Comparison of ENCODE assay signal across 14 cellular contexts in the genomic region with DNA sequence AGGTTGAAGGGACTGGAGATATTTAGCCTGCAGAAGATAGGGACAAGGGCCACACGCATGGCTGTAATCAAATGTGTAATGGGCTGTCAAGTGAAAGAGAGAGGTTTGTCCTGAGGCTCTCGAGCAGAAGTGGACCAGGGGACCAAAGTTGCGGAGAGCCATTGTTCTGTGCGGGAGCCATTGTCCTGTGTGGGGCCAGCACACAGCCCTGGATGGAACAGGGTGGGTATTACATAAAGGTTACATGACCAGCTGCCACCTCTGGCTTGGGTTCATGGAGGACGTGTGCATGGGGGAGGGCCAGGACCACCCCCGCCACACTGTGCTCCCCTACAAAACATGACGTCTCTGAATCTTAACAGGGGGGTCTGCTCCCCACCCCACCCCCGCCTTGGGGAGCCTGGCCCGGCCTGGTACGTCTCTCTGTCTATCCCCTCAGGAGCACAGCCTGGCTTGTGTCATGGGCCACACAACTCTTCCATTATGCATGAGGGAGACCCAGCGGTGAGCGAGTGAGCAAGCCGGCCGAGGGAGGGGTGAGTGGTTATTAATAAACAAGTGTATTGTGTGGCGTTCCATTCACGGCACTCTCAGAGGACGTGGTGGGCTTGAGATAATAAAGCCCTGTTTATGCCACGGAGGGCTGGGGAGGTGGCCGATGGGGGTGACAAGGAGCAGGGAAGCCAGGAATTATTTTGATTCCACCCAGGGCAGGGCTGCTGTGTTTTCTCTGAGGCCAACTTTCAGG. TPM values are rescaled to one million over a fixed set of nuclear protein-coding genes. Genes with fewer than 3 reads are reported as not detected.
DNase-seq lines count a peak whose midpoint lies in the region; ATAC-seq and TF ChIP-seq lines count a peak whose summit lies in the region.
"Had no signal": no experiment of that assay in that cellular context is flagged by ENCODE, and none has a peak within 500 bp of the region (broad histone marks: within the 10 kb centered on the region; RNA-seq: fewer than 3 reads in every experiment).

A gene (plus strand): TSS at position 698 of the 748 bp plus-strand sequence. CDS start 73,454 bp downstream, outside the sequence.

- H3K4me1 Mint-ChIP-seq in activated T-helper 1 cell treated with anti-CD3 and anti-CD28 coated beads, Interleukin-12 subunit alpha, Interleukin-12 subunit beta, Interleukin-2, Interleukin-4 antibody, amounts not matched to agents 30 ng/mL and 10 ng/mL and 1 ng/mL, durations not matched to agents 14 hours and 24 hours and 36 hours (ENCODE audit: low read depth): no peaks in the 10 kb centered on the region
- H3K4me1 Mint-ChIP-seq in chondrocyte (ENCODE audit: low read depth): peaks cover 3% of the 10 kb centered on the region

- no peak within 1 kb of the TSS for H3K4me3 ChIP-seq in vagina
- H3K4me3 ChIP-seq: pancreas had no signal

- intact Hi-C loops in left cardiac atrium (cut with DNase I) (no loop called here), vagina (cut with DNase I) (no loop called here)
- intact Hi-C loops in activated T-helper 1 cell treated with anti-CD3 and anti-CD28 coated beads, Interleukin-12 subunit alpha, Interleukin-12 subunit beta, Interleukin-2, Interleukin-4 antibody, amounts not matched to agents 30 ng/mL and 10 ng/mL and 1 ng/mL, durations not matched to agents 14 hours and 24 hours and 36 hours (cut with micrococcal nuclease): no loop called here

- no peak within 1 kb of the TSS for H3K27ac Mint-ChIP-seq in activated T-helper 1 cell treated with anti-CD3 and anti-CD28 coated beads, Interleukin-12 subunit alpha, Interleukin-12 subunit beta, Interleukin-2, Interleukin-4 antibody, amounts not matched to agents 30 ng/mL and 10 ng/mL and 1 ng/mL, durations not matched to agents 14 hours and 24 hours and 36 hours
- no peak within 1 kb of the TSS for H3K27ac Mint-ChIP-seq in chondrocyte (ENCODE audit: unreplicated experiment)

- H3K36me3 Mint-ChIP-seq in activated T-helper 1 cell treated with anti-CD3 and anti-CD28 coated beads, Interleukin-12 subunit alpha, Interleukin-12 subunit beta, Interleukin-2, Interleukin-4 antibody, amounts not matched to agents 30 ng/mL and 10 ng/mL and 1 ng/mL, durations not matched to agents 14 hours and 24 hours and 36 hours (ENCODE audit: low read depth): no peaks in the 10 kb centered on the region
- H3K36me3 Mint-ChIP-seq in chondrocyte (ENCODE audit: low read depth): no peaks in the 10 kb centered on the region

- TF ChIP-seq CTCF in omental fat pad (IDR thresholded peaks at IDR 0.05) (no peak), vagina (IDR thresholded peaks at IDR 0.05) (no peak), chondrocyte (IDR thresholded peaks at IDR 0.05) (no peak)

- H3K9me3 ChIP-seq in vagina: no peaks in the 10 kb centered on the region
- H3K9me3 ChIP-seq: pancreas had no signal

- H3K9me3 Mint-ChIP-seq in activated T-helper 1 cell treated with anti-CD3 and anti-CD28 coated beads, Interleukin-12 subunit alpha, Interleukin-12 subunit beta, Interleukin-2, Interleukin-4 antibody, amounts not matched to agents 30 ng/mL and 10 ng/mL and 1 ng/mL, durations not matched to agents 14 hours and 24 hours and 36 hours: no peaks in the 10 kb centered on the region
- H3K9me3 Mint-ChIP-seq in chondrocyte (ENCODE audit: low read depth): no peaks in the 10 kb centered on the region

- H3K4me3 Mint-ChIP-seq in activated T-helper 1 cell treated with anti-CD3 and anti-CD28 coated beads, Interleukin-12 subunit alpha, Interleukin-12 subunit beta, Interleukin-2, Interleukin-4 antibody, amounts not matched to agents 30 ng/mL and 10 ng/mL and 1 ng/mL, durations not matched to agents 14 hours and 24 hours and 36 hours: no peak within 1 kb of the TSS
- H3K4me3 Mint-ChIP-seq in chondrocyte (ENCODE audit: unreplicated experiment): no peak within 1 kb of the TSS

- peak in 1 of 2 donors; percentile 14 for ATAC-seq in left cardiac atrium
- no peak for ATAC-seq in omental fat pad (ENCODE audit: low FRiP score)
- ATAC-seq in GM21825 (IDR thresholded peaks at IDR 0.05; ENCODE audit: unreplicated experiment): no peak
- ATAC-seq: pancreas had no signal

- DNase-seq in NCI-H2227 (lab: John Stamatoyannopoulos, UW; ENCODE audit: unreplicated experiment): peak; percentile 29
- DNase-seq in NCI-H2227 treated with DMSO at 0.1 percent for 48 hours (lab: John Stamatoyannopoulos, UW): no peak
- DNase-seq in left cardiac atrium: no peak
- DNase-seq in omental fat pad (ENCODE audit: low spot score): no peak
- DNase-seq in vagina (ENCODE audit: extremely low spot score in 2 of 2): no peak
- no peak for DNase-seq in activated T-helper 1 cell treated with anti-CD3 and anti-CD28 coated beads, Interleukin-12 subunit alpha, Interleukin-12 subunit beta, Interleukin-2, Interleukin-4 antibody, amounts not matched to agents 30 ng/mL and 10 ng/mL and 1 ng/mL, durations not matched to agents 14 hours and 24 hours and 36 hours (ENCODE audit: low spot score)
- no peak for DNase-seq in chondrocyte (ENCODE audit: low spot score)
- DNase-seq: brain microvascular endothelial cell, Calu3, NCI-H1105 treated with DMSO at 0.1 percent for 48 hours, NCI-H524, pancreas had no signal

- H3K4me1 ChIP-seq in vagina: peaks cover 10% of the 10 kb centered on the region
- H3K4me1 ChIP-seq: pancreas had no signal

- H3K36me3 ChIP-seq in vagina: no peaks in the 10 kb centered on the region
- H3K36me3 ChIP-seq: brain microvascular endothelial cell, pancreas had no signal

- H3K27me3 ChIP-seq in vagina: no peaks in the 10 kb centered on the region
- H3K27me3 ChIP-seq: brain microvascular endothelial cell, pancreas had no signal

- TF ChIP-seq POLR2A in vagina (IDR thresholded peaks at IDR 0.05): no peak

- peaks cover 6% of the 10 kb centered on the region for H3K27me3 Mint-ChIP-seq in activated T-helper 1 cell treated with anti-CD3 and anti-CD28 coated beads, Interleukin-12 subunit alpha, Interleukin-12 subunit beta, Interleukin-2, Interleukin-4 antibody, amounts not matched to agents 30 ng/mL and 10 ng/mL and 1 ng/mL, durations not matched to agents 14 hours and 24 hours and 36 hours (ENCODE audit: insufficient read depth)
- peaks cover 42% of the 10 kb centered on the region for H3K27me3 Mint-ChIP-seq in chondrocyte (ENCODE audit: low read depth)

- H3K27ac ChIP-seq in vagina: no peak within 1 kb of the TSS
- H3K27ac ChIP-seq: 22Rv1, brain microvascular endothelial cell, pancreas had no signal

RNA-seq across cellular contexts. Expression of the gene that starts here (rescaled TPM):
- 10 to 100 TPM; 40.6 to 57.7 TPM for total RNA-seq in left cardiac atrium
- total RNA-seq in omental fat pad: 10 to 100 TPM; 10.3 to 18.4 (median 10.9) TPM
- 23.3 TPM for total RNA-seq in vagina
- total RNA-seq in activated T-helper 1 cell treated with anti-CD3 and anti-CD28 coated beads, Interleukin-12 subunit alpha, Interleukin-12 subunit beta, Interleukin-2, Interleukin-4 antibody, amounts not matched to agents 30 ng/mL and 10 ng/mL and 1 ng/mL, durations not matched to agents 14 hours and 24 hours and 36 hours: 0.56 and 0.70 TPM in 2 replicates
- total RNA-seq in chondrocyte: 0.20 to 0.28 TPM in 2 of 3 replicates, not detected in the other
- total RNA-seq: Calu3 had no signal
